Comparison of ENCODE assay signal across 9 cellular contexts in the genomic region with DNA sequence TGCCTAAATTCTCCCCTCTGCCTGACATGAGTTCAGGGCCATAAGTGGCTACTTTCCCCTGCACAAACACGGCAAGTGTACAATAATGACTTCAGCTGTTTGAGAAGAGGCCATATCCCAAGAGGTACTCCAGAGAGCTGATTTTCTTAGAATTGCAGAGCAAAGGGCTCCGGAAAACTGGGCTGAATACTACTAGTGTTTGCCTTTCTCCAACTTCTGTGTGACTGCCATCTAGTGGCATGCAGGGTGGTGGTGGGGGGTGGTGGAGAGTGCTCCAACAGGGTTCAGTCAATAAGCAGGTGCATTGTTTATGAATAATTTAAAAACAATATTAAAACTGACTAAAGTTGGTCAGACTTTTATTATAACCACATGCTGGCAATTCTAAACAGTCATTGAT.
A peak's percentile ranks its signal among the peaks of the same experiment; 100 is the strongest.
DNase-seq lines count a peak whose midpoint lies in the region; ATAC-seq and TF ChIP-seq lines count a peak whose summit lies in the region.
"Had no signal": no experiment of that assay in that cellular context is flagged by ENCODE, and none has a peak within 500 bp of the region (broad histone marks: within the 10 kb centered on the region; RNA-seq: fewer than 3 reads in every experiment).

No MANE protein-coding gene starts in this region.

- peak; percentile 79 for ATAC-seq in HG03066 (IDR thresholded peaks at IDR 0.05; ENCODE audit: low read depth, unreplicated experiment)

- peak; percentile 18 for DNase-seq in Ammon's horn (ENCODE audit: low spot score)
- peak; percentile 45 for DNase-seq in RKO (ENCODE audit: low spot score)
- peak; percentile 11 for DNase-seq in fibroblast of pulmonary artery (ENCODE audit: low read depth)
- DNase-seq in renal cortical epithelial cell (ENCODE audit: low read depth) = peak; percentile 7
- no peak for DNase-seq in T-helper 1 cell
- DNase-seq in effector CD8-positive, alpha-beta T cell (lab: John Stamatoyannopoulos, UW) = no peak

- TF ChIP-seq CTCF in GM12873 (IDR thresholded peaks at IDR 0.05; ENCODE audit: insufficient read depth, low read depth, low read length, missing control alignments) (peak; percentile 74), fibroblast of pulmonary artery (IDR thresholded peaks at IDR 0.05; ENCODE audit: low read length, missing control alignments) (peak; percentile 51)

- H3K4me3 ChIP-seq in fibroblast of pulmonary artery (replicated peaks; ENCODE audit: low read depth, low read length) = no peak overlapping the region
- H3K4me3 ChIP-seq: SJSA1 had no signal

Comparison
In these comparisons a context has a peak if more than half of its experiments do, and no peak if none do; other contexts are left out.
1. DNase-seq: peak in Ammon's horn (single experiment), RKO (single experiment), fibroblast of pulmonary artery (single experiment) and renal cortical epithelial cell (single experiment); none in T-helper 1 cell (0 of 5) and effector CD8-positive, alpha-beta T cell (single experiment).